Comparison of ENCODE assay signal across 17 cellular contexts in genomic region chr1:229381234-229381633, GRCh38. TPM values are rescaled to one million over a fixed set of nuclear protein-coding genes. Genes with fewer than 3 reads are reported as not detected.
A peak's percentile ranks its signal among the peaks of the same experiment; 100 is the strongest.
DNase-seq lines count a peak whose midpoint lies in the region; ATAC-seq, FAIRE-seq and TF ChIP-seq lines count a peak whose summit lies in the region.
"Had no signal": no experiment of that assay in that cellular context is flagged by ENCODE, and none has a peak within 500 bp of the region (broad histone marks: within the 10 kb centered on the region; RNA-seq: fewer than 3 reads in every experiment).

No MANE protein-coding gene starts in this region.

- TF ChIP-seq EP300 in HepG2 (IDR thresholded peaks at IDR 0.05; ENCODE audit: low read depth in 2 of 2, low read length in 2 of 2) (no peak), HepG2 (CRISPR knock-in tag; IDR thresholded peaks at IDR 0.05; ENCODE audit: borderline replicate concordance) (no peak)

- H3K27me3 ChIP-seq in HepG2 (ENCODE audit: control insufficient read depth in 1 of 2, insufficient read depth in 2 of 2, low read length in 2 of 2), result peaks cover 3 to 30% of the 10 kb centered on the region in 2 experiments; a peak in 4 of 5 replicates
- no peaks in the 10 kb centered on the region for H3K27me3 ChIP-seq in right lobe of liver
- H3K27me3 ChIP-seq in left ventricle myocardium inferior (ENCODE audit: low read depth), result peaks cover 32% of the 10 kb centered on the region

- intact Hi-C loops in HepG2 (cut with micrococcal nuclease; ENCODE audit: unreplicated experiment), result no loop called here
- intact Hi-C loops in right lobe of liver (cut with DNase I), result no loop called here
- intact Hi-C loops in left ventricle myocardium inferior (cut with micrococcal nuclease), result no loop called here
- intact Hi-C loops in activated CD8-positive, alpha-beta T cell treated with anti-CD3 and anti-CD28 coated beads for 36 hours (cut with micrococcal nuclease), result no loop called here

- H3K27ac ChIP-seq in HepG2 (ENCODE audit: extremely low read length, insufficient read depth, low read length), result no peak overlapping the region
- H3K27ac ChIP-seq in right lobe of liver, result no peak overlapping the region
- H3K27ac ChIP-seq in left ventricle myocardium inferior (replicated peaks), result no peak overlapping the region
- H3K27ac ChIP-seq: tibial artery had no signal

- ATAC-seq in HepG2 (no peak), right lobe of liver (no peak), GM21515 (IDR thresholded peaks at IDR 0.05; ENCODE audit: unreplicated experiment) (no peak)
- ATAC-seq in activated CD8-positive, alpha-beta T cell treated with anti-CD3 and anti-CD28 coated beads for 36 hours, result no peak

- H3K4me2 ChIP-seq in HepG2 (ENCODE audit: low read depth, low read length), result no peak overlapping the region

- POLR2A ChIA-PET in HepG2 (lab: Yijun Ruan, JAX), result no interaction called here
- POLR2A ChIA-PET in activated CD8-positive, alpha-beta T cell treated with anti-CD3 and anti-CD28 coated beads for 36 hours (lab: Charles Lee), result no interaction called here

- no peak for TF ChIP-seq POLR2A in HepG2 (IDR thresholded peaks at IDR 0.05; ENCODE audit: insufficient read depth in 1 of 2, low read depth in 2 of 2, low read length in 2 of 2)
- TF ChIP-seq POLR2A in right lobe of liver (IDR thresholded peaks at IDR 0.05), result no peak

- no peaks in the 10 kb centered on the region for H3K36me3 ChIP-seq in HepG2 (replicated peaks in 1 of 2; ENCODE audit: control insufficient read depth in 1 of 2, insufficient read depth in 2 of 2, low read length in 2 of 2)
- no peaks in the 10 kb centered on the region for H3K36me3 ChIP-seq in right lobe of liver
- no peaks in the 10 kb centered on the region for H3K36me3 ChIP-seq in left ventricle myocardium inferior
- H3K36me3 ChIP-seq: tibial artery had no signal

- 52% methylated on average over 5 of the region's 8 CpGs for whole genome bisulfite sequencing in HepG2 (ENCODE audit: low lambda C conversion rate)
- 43% methylated on average over 1 of the region's 8 CpGs for WGBS in right lobe of liver (ENCODE audit: insufficient coverage, low coverage, low lambda C conversion rate, missing lambda C conversion rate)

- in situ Hi-C loops in HepG2 (cut with HindIII; ENCODE audit: extremely low pct_ligation_motif_present, low pct_unique_long_range_greater_than_20kb), result no loop called here

- no peak for FAIRE-seq in HepG2 (lab: Jason Lieb, UNC)

- no peaks in the 10 kb centered on the region for H3K4me1 Mint-ChIP-seq in activated CD8-positive, alpha-beta T cell treated with anti-CD3 and anti-CD28 coated beads for 36 hours (ENCODE audit: low read depth)
- H3K4me1 Mint-ChIP-seq: central memory CD8-positive, alpha-beta T cell had no signal

- H3K4me1 ChIP-seq in HepG2 (ENCODE audit: insufficient read depth, low read length) (no peaks in the 10 kb centered on the region), right lobe of liver (no peaks in the 10 kb centered on the region), left ventricle myocardium inferior (peaks cover 5% of the 10 kb centered on the region)
- H3K4me1 ChIP-seq: tibial artery had no signal

- BruUV-seq in HepG2 (replicated peaks; lab: Mats Ljungman, UMichigan), result no TSS peak

- no peaks in the 10 kb centered on the region for H4K20me1 ChIP-seq in HepG2 (ENCODE audit: insufficient read depth, low read length)

- no peak for TF ChIP-seq RAD21 in HepG2 (CRISPR knock-in tag; IDR thresholded peaks at IDR 0.05)

- TF ChIP-seq CTCF in HepG2 (CRISPR knock-in tag; IDR thresholded peaks at IDR 0.05) (peak; percentile 40), right lobe of liver (IDR thresholded peaks at IDR 0.05) (no peak), left ventricle myocardium inferior (IDR thresholded peaks at IDR 0.05; ENCODE audit: borderline replicate concordance) (peak; percentile 17)
- TF ChIP-seq CTCF in activated CD8-positive, alpha-beta T cell treated with anti-CD3 and anti-CD28 coated beads for 36 hours (IDR thresholded peaks at IDR 0.05), result no peak

- H3K9me3 ChIP-seq in HepG2 (ENCODE audit: low read length) (no peaks in the 10 kb centered on the region), right lobe of liver (no peaks in the 10 kb centered on the region), left ventricle myocardium inferior (replicated peaks) (no peaks in the 10 kb centered on the region)
- H3K9me3 ChIP-seq: tibial artery had no signal

- no peak overlapping the region for H3K9ac ChIP-seq in HepG2 (ENCODE audit: insufficient read depth, low read depth, low read length)

- CTCF ChIA-PET in HepG2 (lab: Yijun Ruan, JAX; ENCODE audit: low intra/inter-chr PET ratio, low total read pairs), result no interaction called here
- CTCF ChIA-PET in activated CD8-positive, alpha-beta T cell treated with anti-CD3 and anti-CD28 coated beads for 36 hours (lab: Charles Lee), result no interaction called here

- H3K4me3 Mint-ChIP-seq in activated CD8-positive, alpha-beta T cell treated with anti-CD3 and anti-CD28 coated beads for 36 hours, result no peak overlapping the region
- H3K4me3 Mint-ChIP-seq: central memory CD8-positive, alpha-beta T cell had no signal

- peaks cover 2% of the 10 kb centered on the region for H3K27me3 Mint-ChIP-seq in activated CD8-positive, alpha-beta T cell treated with anti-CD3 and anti-CD28 coated beads for 36 hours

- H3K4me3 ChIP-seq in HepG2 (replicated peaks in 1 of 3; ENCODE audit: insufficient read depth in 1 of 3, low read depth in 2 of 3, low read length in 3 of 3) (no peak overlapping the region), right lobe of liver (no peak overlapping the region), left ventricle myocardium inferior (no peak overlapping the region)
- H3K4me3 ChIP-seq: tibial artery had no signal

- no peaks in the 10 kb centered on the region for H3K36me3 Mint-ChIP-seq in activated CD8-positive, alpha-beta T cell treated with anti-CD3 and anti-CD28 coated beads for 36 hours (ENCODE audit: low read depth)

- H3K27ac Mint-ChIP-seq in activated CD8-positive, alpha-beta T cell treated with anti-CD3 and anti-CD28 coated beads for 36 hours, result no peak overlapping the region

- H3K79me2 ChIP-seq in HepG2 (ENCODE audit: insufficient read depth, low read length), result no peaks in the 10 kb centered on the region

- no peaks in the 10 kb centered on the region for H3K9me3 Mint-ChIP-seq in activated CD8-positive, alpha-beta T cell treated with anti-CD3 and anti-CD28 coated beads for 36 hours
- H3K9me3 Mint-ChIP-seq: central memory CD8-positive, alpha-beta T cell had no signal

- DNase-seq in HepG2 (ENCODE audit: low spot score), result no peak
- DNase-seq in right lobe of liver, result no peak
- DNase-seq in NCI-H510A treated with DMSO at 0.1 percent for 48 hours (lab: John Stamatoyannopoulos, UW), result peak; percentile 40
- no peak for DNase-seq in left ventricle myocardium inferior
- DNase-seq in NCI-H1105 (lab: John Stamatoyannopoulos, UW), result no peak
- DNase-seq in activated T-cell treated with anti-CD3 and anti-CD28 coated beads for 4 hours, result no peak
- no peak for DNase-seq in activated CD8-positive, alpha-beta T cell treated with anti-CD3 and anti-CD28 coated beads for 36 hours
- DNase-seq: activated CD4-positive, CD25-positive, alpha-beta regulatory T cell; DMS53; kidney glomerular epithelial cell; NCI-H187 treated with DMSO at 0.1 percent for 48 hours; stimulated activated CD4-positive, alpha-beta T cell treated with anti-CD3 and anti-CD28 coated beads, Interleukin-1b, Interleukin-23, amount 100 ng/mL, for 48 hours; stimulated activated CD8-positive, alpha-beta memory T cell treated with anti-CD3 and anti-CD28 coated beads, Interleukin-4, amount 100 ng/mL, for 48 hours had no signal

- H2AFZ ChIP-seq in HepG2 (ENCODE audit: low read length), result no peak overlapping the region

RNA-seq across cellular contexts. Expression of gene CCSAP, which starts 38.4 kb away (rescaled TPM):
- 9.0 and 10.0 TPM in 2 replicates for total RNA-seq in HepG2 (2016; rRNA removed; fragmentation: Illumina TruSeq; extraction: Trizol)
- 1.1 and 1.4 TPM in 2 replicates for total RNA-seq in HepG2 (2016; cell fraction: cytosol; rRNA removed; fragmentation: Illumina TruSeq; extraction: Trizol; ENCODE audit: low read depth)
- total RNA-seq in HepG2 (2016; cell fraction: insoluble cytoplasmic fraction; rRNA removed; fragmentation: Illumina TruSeq; extraction: Trizol), result 9.1 and 10.6 TPM in 2 replicates
- total RNA-seq in HepG2 (2016; cell fraction: membrane; rRNA removed; fragmentation: Illumina TruSeq; extraction: Trizol), result 5.1 and 6.2 TPM in 2 replicates
- total RNA-seq in HepG2 (2016; cell fraction: nucleus; rRNA removed; fragmentation: Illumina TruSeq; extraction: Trizol), result 8.2 and 9.2 TPM in 2 replicates
- 3.1 and 3.7 TPM in 2 replicates for polyA plus RNA-seq in HepG2 (2011; rRNA removed)
- polyA plus RNA-seq in HepG2 (2011; cell fraction: cytosol; rRNA removed), result 1.8 and 2.8 TPM in 2 replicates
- polyA plus RNA-seq in HepG2 (2011; cell fraction: nucleus; rRNA removed), result 4.2 TPM in 2 replicates
- polyA plus RNA-seq in HepG2 (2012), result 3.8 and 4.7 TPM in 2 replicates
- 0.62 and 0.77 TPM in 2 replicates for polyA plus RNA-seq in HepG2 (2016; cell fraction: cytosol; fragmentation: Illumina TruSeq; extraction: Trizol; ENCODE audit: low read depth)
- 8.6 TPM in 2 replicates for polyA plus RNA-seq in HepG2 (2016; cell fraction: insoluble cytoplasmic fraction; fragmentation: Illumina TruSeq; extraction: Trizol; ENCODE audit: low read depth)
- polyA plus RNA-seq in HepG2 (2016; cell fraction: membrane; fragmentation: Illumina TruSeq; extraction: Trizol; ENCODE audit: low read depth), result 2.5 TPM in 2 replicates
- polyA plus RNA-seq in HepG2 (2016; cell fraction: nucleus; fragmentation: Illumina TruSeq; extraction: Trizol; ENCODE audit: insufficient read depth, low read depth), result 11.2 and 11.4 TPM in 2 replicates
- 3.9 and 4.7 TPM in 2 replicates for polyA minus RNA-seq in HepG2 (2011; rRNA and poly(A)+ RNA removed; ENCODE audit: low replicate concordance)
- polyA minus RNA-seq in HepG2 (2011; cell fraction: cytosol; rRNA and poly(A)+ RNA removed), result 5.4 and 5.9 TPM in 2 replicates
- polyA minus RNA-seq in HepG2 (2011; cell fraction: nucleus; rRNA and poly(A)+ RNA removed), result 8.7 and 9.3 TPM in 2 replicates
- 1 to 10 TPM; 1.4 to 3.2 (median 1.7) TPM for total RNA-seq in right lobe of liver
- total RNA-seq in left ventricle myocardium inferior, result 2.5 TPM
- 10 to 100 TPM in 1 of 2 experiments, 1 to 10 TPM in 1; 9.9 to 10.8 TPM for total RNA-seq in activated CD8-positive, alpha-beta T cell treated with anti-CD3 and anti-CD28 coated beads for 36 hours

RNA-seq across cellular contexts. Expression of gene ACTA1, which starts 52.7 kb away (rescaled TPM):
- total RNA-seq in HepG2 (2016; rRNA removed; fragmentation: Illumina TruSeq; extraction: Trizol) (5.2 and 5.9 TPM in 2 replicates), right lobe of liver (10 to 100 TPM in 1 of 6 experiments, 1 to 10 TPM in 4, not detected in 1; 1.1 to 14.2 (median 1.3) TPM), left ventricle myocardium inferior (7,565 TPM)
- total RNA-seq in HepG2 (2016; cell fraction: cytosol; rRNA removed; fragmentation: Illumina TruSeq; extraction: Trizol; ENCODE audit: low read depth), result 5.1 and 5.2 TPM in 2 replicates
- 5.5 TPM in 2 replicates for total RNA-seq in HepG2 (2016; cell fraction: insoluble cytoplasmic fraction; rRNA removed; fragmentation: Illumina TruSeq; extraction: Trizol)
- total RNA-seq in HepG2 (2016; cell fraction: membrane; rRNA removed; fragmentation: Illumina TruSeq; extraction: Trizol), result 5.3 and 6.0 TPM in 2 replicates
- total RNA-seq in HepG2 (2016; cell fraction: nucleus; rRNA removed; fragmentation: Illumina TruSeq; extraction: Trizol), result 3.9 and 5.9 TPM in 2 replicates
- 1.4 and 3.0 TPM in 2 replicates for polyA plus RNA-seq in HepG2 (2011; rRNA removed)
- 1.6 and 1.8 TPM in 2 replicates for polyA plus RNA-seq in HepG2 (2011; cell fraction: cytosol; rRNA removed)
- polyA plus RNA-seq in HepG2 (2011; cell fraction: nucleus; rRNA removed), result 3.8 and 5.9 TPM in 2 replicates
- 0.86 and 1.1 TPM in 2 replicates for polyA plus RNA-seq in HepG2 (2012)
- polyA plus RNA-seq in HepG2 (2016; cell fraction: cytosol; fragmentation: Illumina TruSeq; extraction: Trizol; ENCODE audit: low read depth), result 11.4 and 12.1 TPM in 2 replicates
- polyA plus RNA-seq in HepG2 (2016; cell fraction: insoluble cytoplasmic fraction; fragmentation: Illumina TruSeq; extraction: Trizol; ENCODE audit: low read depth), result 11.6 and 13.4 TPM in 2 replicates
- 11.0 and 11.7 TPM in 2 replicates for polyA plus RNA-seq in HepG2 (2016; cell fraction: membrane; fragmentation: Illumina TruSeq; extraction: Trizol; ENCODE audit: low read depth)
- polyA plus RNA-seq in HepG2 (2016; cell fraction: nucleus; fragmentation: Illumina TruSeq; extraction: Trizol; ENCODE audit: insufficient read depth, low read depth), result 15.3 and 15.9 TPM in 2 replicates
- polyA minus RNA-seq in HepG2 (2011; rRNA and poly(A)+ RNA removed; ENCODE audit: low replicate concordance), result 1.9 TPM in 1 of 2 replicates, not detected in the other
- 0.79 and 3.4 TPM in 2 replicates for polyA minus RNA-seq in HepG2 (2011; cell fraction: cytosol; rRNA and poly(A)+ RNA removed)
- polyA minus RNA-seq in HepG2 (2011; cell fraction: nucleus; rRNA and poly(A)+ RNA removed), result 0.39 and 0.99 TPM in 2 replicates
- not detected for total RNA-seq in activated CD8-positive, alpha-beta T cell treated with anti-CD3 and anti-CD28 coated beads for 36 hours
- total RNA-seq: OCI-LY7 had no signal

Comparison
In these comparisons a context has a peak if more than half of its experiments do, and no peak if none do; other contexts are left out.
1. CTCF ChIP-seq: peak in HepG2 (single experiment) and left ventricle myocardium inferior (single experiment); none in right lobe of liver (0 of 4) and activated CD8-positive, alpha-beta T cell treated with anti-CD3 and anti-CD28 coated beads for 36 hours (single experiment).
2. RNA of gene ACTA1, which starts 52.7 kb away (total RNA-seq): 7,565 TPM in left ventricle myocardium inferior (single experiment); 3.9 to 6.0 TPM in HepG2, 1.1 to 14.2 TPM in right lobe of liver and not detected in activated CD8-positive, alpha-beta T cell treated with anti-CD3 and anti-CD28 coated beads for 36 hours; every median in the first group is over 100 times any median in the second.